ENCODE assay signal across 7 cellular contexts in the genomic region with DNA sequence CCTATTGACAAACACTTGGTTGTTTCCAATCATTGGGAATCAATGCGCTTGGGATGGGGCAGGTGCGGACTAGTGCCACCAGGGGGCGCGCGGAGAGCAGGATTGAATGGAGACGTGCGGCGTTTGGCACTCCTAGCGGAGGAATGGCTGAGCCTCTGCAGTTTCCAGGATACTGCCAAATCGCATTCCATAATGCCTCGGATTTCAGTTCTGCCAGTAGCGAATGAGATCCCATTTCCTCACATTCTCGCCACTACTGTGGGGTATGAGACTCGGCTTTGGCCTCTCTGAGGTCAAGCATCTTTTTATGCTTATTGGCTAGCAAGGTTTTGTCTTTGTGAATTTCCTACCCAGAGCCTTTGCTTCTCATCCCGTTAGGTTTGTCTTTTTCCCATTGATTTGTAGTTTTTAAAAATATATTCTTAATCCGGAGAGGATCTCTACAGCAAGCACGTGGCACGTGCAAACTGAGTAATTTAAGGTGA. TPM values are rescaled to one million over a fixed set of nuclear protein-coding genes. Genes with fewer than 3 reads are reported as not detected.
DNase-seq lines count a peak whose midpoint lies in the region; ATAC-seq and TF ChIP-seq lines count a peak whose summit lies in the region.

No MANE protein-coding gene starts in this region.

- DNase-seq in GM13977 (ENCODE audit: low spot score) (peak; percentile 79), NCI-H526 (lab: John Stamatoyannopoulos, UW) (peak; percentile 65 to 90), endodermal cell (peak; percentile 93), middle frontal gyrus (ENCODE audit: extremely low spot score, low spot score) (peak; percentile 40)
- peak; percentile 42 for DNase-seq in activated CD8-positive, alpha-beta memory T cell treated with anti-CD3 and anti-CD28 coated beads, Interleukin-2, amount 50 U/mL, for 24 hours (ENCODE audit: extremely low read depth)
- peak; percentile 59 to 68 for DNase-seq in stimulated activated CD8-positive, alpha-beta memory T cell treated with anti-CD3 and anti-CD28 coated beads, Interleukin-7, amount 100 ng/mL, for 1 hour (ENCODE audit: low read depth in 2 of 2)

- H3K27me3 ChIP-seq in endodermal cell (ENCODE audit: control insufficient read depth, insufficient read depth, low read length, poor library complexity, severe bottlenecking), result no peaks in the 10 kb centered on the region

- H3K27ac Mint-ChIP-seq in endodermal cell, result no peak overlapping the region

- H3K9me3 Mint-ChIP-seq in endodermal cell, result peaks cover 59% of the 10 kb centered on the region

- 18 to 24% methylated on average over 6 to 17 of the region's 18 CpGs for WGBS in endodermal cell (ENCODE audit: insufficient coverage in 1 of 2, insufficient read length in 1 of 2), 2 experiments

- H3K9me3 ChIP-seq in endodermal cell (ENCODE audit: control insufficient read depth, low read length), result peaks cover 11% of the 10 kb centered on the region

- ATAC-seq in HG03025 (IDR thresholded peaks at IDR 0.05; ENCODE audit: low FRiP score, unreplicated experiment), result peak; percentile 66

- TF ChIP-seq CTCF in GM13977 (IDR thresholded peaks at IDR 0.05; ENCODE audit: extremely low read depth, insufficient read depth, missing control alignments), result peak; percentile 97
- TF ChIP-seq CTCF in endodermal cell (conservative IDR thresholded peaks at IDR 0.05), result peak; percentile 98

- no peaks in the 10 kb centered on the region for H3K36me3 Mint-ChIP-seq in endodermal cell (ENCODE audit: low read depth)

- no peak overlapping the region for H3K27ac ChIP-seq in endodermal cell (ENCODE audit: low read depth, low read length)

- no peaks in the 10 kb centered on the region for H3K4me1 ChIP-seq in endodermal cell (ENCODE audit: control insufficient read depth, insufficient read depth, low read length)

- peaks cover 2% of the 10 kb centered on the region for H3K27me3 Mint-ChIP-seq in endodermal cell (ENCODE audit: insufficient read depth)

- no peak overlapping the region for H3K9ac ChIP-seq in endodermal cell (ENCODE audit: extremely low read depth, low read length, poor library complexity, severe bottlenecking)

- in situ Hi-C loops in GM13977 (cut with MboI; ENCODE audit: low pct_unique_long_range_greater_than_20kb, low sequenced_read_pairs, unreplicated experiment), result loop anchor here (10.0 kb wide), 1 partner anchor 119 kb away; no protein-coding TSS in a partner anchor

- H3K36me3 ChIP-seq in endodermal cell (ENCODE audit: control insufficient read depth, insufficient read depth, low read length), result no peaks in the 10 kb centered on the region

- H3K4me3 Mint-ChIP-seq in endodermal cell, result no peak overlapping the region

- H3K4me3 ChIP-seq in endodermal cell (ENCODE audit: low read length), result no peak overlapping the region

- no peaks in the 10 kb centered on the region for H3K4me1 Mint-ChIP-seq in endodermal cell

RNA-seq across cellular contexts. Expression of gene CLDN34, which starts 28.7 kb away (rescaled TPM):
- under 1 TPM in 1 of 2 donors, not detected in 1; 0.35 TPM for total RNA-seq in endodermal cell
- polyA plus RNA-seq in endodermal cell (2013, experiment 1 of 2), result not detected
- polyA plus RNA-seq in endodermal cell (2013, experiment 2 of 2), result not detected

Comparison
In these comparisons a context has a peak if more than half of its experiments do, and no peak if none do; other contexts are left out.
1. DNase-seq: peak in every context shown above with its lines; median percentile 93 in endodermal cell; 79 in GM13977; 78 in NCI-H526; 64 in stimulated activated CD8-positive, alpha-beta memory T cell treated with anti-CD3 and anti-CD28 coated beads, Interleukin-7, amount 100 ng/mL, for 1 hour; 42 in activated CD8-positive, alpha-beta memory T cell treated with anti-CD3 and anti-CD28 coated beads, Interleukin-2, amount 50 U/mL, for 24 hours; 40 in middle frontal gyrus.